ENCODE assay signal across 18 cellular contexts in genomic region chr13:112754281-112755025, GRCh38.
"Had no signal": no experiment of that assay in that cellular context is flagged by ENCODE, and none has a peak within 500 bp of the region (broad histone marks: within the 10 kb centered on the region; RNA-seq: fewer than 3 reads in every experiment).

No MANE protein-coding gene starts in this region.

- DNase-seq: activated CD4-positive, alpha-beta T cell treated with anti-CD3 and anti-CD28 coated beads, Interleukin-2, amount 10 ng/mL, durations not matched to agents 7 days and 5 days; activated CD8-positive, alpha-beta memory T cell treated with anti-CD3 and anti-CD28 coated beads, Interleukin-2, amount 50 U/mL, for 48 hours; activated gamma-delta T cell treated with Interleukin-2 at 50 U/mL for 16 hours; activated T-cell treated with anti-CD3 and anti-CD28 coated beads, Interleukin-2, amount 50 U/mL, for 72 hours; amniotic stem cell; erythroblast; occipital lobe; sigmoid colon; stimulated activated CD4-positive, alpha-beta T cell treated with anti-CD3 and anti-CD28 coated beads, Interleukin-1b, Interleukin-23, amount 100 ng/mL, for 48 hours; stomach; T-helper 17 cell; thyroid gland had no signal

- H3K27ac ChIP-seq: gastroesophageal sphincter, thyroid gland had no signal

- H3K27me3 Mint-ChIP-seq: activated CD4-positive, alpha-beta T cell treated with anti-CD3 and anti-CD28 coated beads, Interleukin-2, amount 10 ng/mL, durations not matched to agents 7 days and 5 days; activated naive CD8-positive, alpha-beta T cell; natural killer cell treated with Interleukin-12 subunit alpha and Interleukin-12 subunit beta and Interleukin-15 and Interleukin-18, amount 100 ng/mL, for 72 hours; T-helper 17 cell had no signal

- H3K4me1 ChIP-seq: thyroid gland had no signal

- H3K36me3 ChIP-seq: gastroesophageal sphincter, sigmoid colon, stomach, thyroid gland had no signal

- H3K27ac Mint-ChIP-seq: activated CD4-positive, alpha-beta T cell treated with anti-CD3 and anti-CD28 coated beads, Interleukin-2, amount 10 ng/mL, durations not matched to agents 7 days and 5 days; activated naive CD8-positive, alpha-beta T cell; activated T-cell treated with anti-CD3 and anti-CD28 coated beads, Interleukin-2, amount 50 U/mL, for 72 hours; natural killer cell treated with Interleukin-12 subunit alpha and Interleukin-12 subunit beta and Interleukin-15 and Interleukin-18, amount 100 ng/mL, for 72 hours; WTC11 had no signal

- H3K4me3 Mint-ChIP-seq: activated CD4-positive, alpha-beta T cell treated with anti-CD3 and anti-CD28 coated beads, Interleukin-2, amount 10 ng/mL, durations not matched to agents 7 days and 5 days; activated naive CD8-positive, alpha-beta T cell; activated T-cell treated with anti-CD3 and anti-CD28 coated beads, Interleukin-2, amount 50 U/mL, for 72 hours; brain; natural killer cell treated with Interleukin-12 subunit alpha and Interleukin-12 subunit beta and Interleukin-15 and Interleukin-18, amount 100 ng/mL, for 72 hours; T-helper 17 cell; WTC11 had no signal

- H3K36me3 Mint-ChIP-seq: activated naive CD8-positive, alpha-beta T cell; natural killer cell treated with Interleukin-12 subunit alpha and Interleukin-12 subunit beta and Interleukin-15 and Interleukin-18, amount 100 ng/mL, for 72 hours; WTC11 had no signal

- H3K4me3 ChIP-seq: gastroesophageal sphincter, sigmoid colon, stomach, thyroid gland had no signal

- ATAC-seq: activated T-cell treated with anti-CD3 and anti-CD28 coated beads, Interleukin-2, amount 50 U/mL, for 72 hours; gastroesophageal sphincter; left lobe of liver; natural killer cell treated with Interleukin-12 subunit alpha and Interleukin-12 subunit beta and Interleukin-15 and Interleukin-18, amount 100 ng/mL, for 72 hours; T-helper 17 cell; WTC11 had no signal

- H3K27me3 ChIP-seq: gastroesophageal sphincter, sigmoid colon, stomach, thyroid gland had no signal

- H3K9me3 ChIP-seq: gastroesophageal sphincter, sigmoid colon, stomach, thyroid gland had no signal

- H3K9me3 Mint-ChIP-seq: activated CD4-positive, alpha-beta T cell treated with anti-CD3 and anti-CD28 coated beads, Interleukin-2, amount 10 ng/mL, durations not matched to agents 7 days and 5 days; activated T-cell treated with anti-CD3 and anti-CD28 coated beads, Interleukin-2, amount 50 U/mL, for 72 hours; natural killer cell treated with Interleukin-12 subunit alpha and Interleukin-12 subunit beta and Interleukin-15 and Interleukin-18, amount 100 ng/mL, for 72 hours; WTC11 had no signal
